ENCODE assay signal across 8 cellular contexts in genomic region chr10:100827819-100828743, GRCh38.
A peak's percentile ranks its signal among the peaks of the same experiment; 100 is the strongest.
DNase-seq lines count a peak whose midpoint lies in the region; ATAC-seq and TF ChIP-seq lines count a peak whose summit lies in the region.

No MANE protein-coding gene starts in this region.

- DNase-seq in NCI-H1417 (lab: John Stamatoyannopoulos, UW) (peak; percentile 4 to 45 (median 28)), NCI-H1417 treated with DMSO at 0.1 percent for 48 hours (lab: John Stamatoyannopoulos, UW) (no peak), NCI-H69 (lab: John Stamatoyannopoulos, UW) (peak; percentile 43), astrocyte of the hippocampus (ENCODE audit: low read depth, low spot score) (peak; percentile 57), left lung (peak in 1 of 2 donors; percentile 83), thyroid gland (peak; percentile 30 to 32), SW 1271 (lab: John Stamatoyannopoulos, UW) (no peak)

- WGBS in thyroid gland, 2 donors: 2 to 4% methylated on average over 15 to 33 of the region's 69 CpGs

- H3K36me3 ChIP-seq in left lung (no peaks in the 10 kb centered on the region), thyroid gland (no peaks in the 10 kb centered on the region)

- H3K27me3 ChIP-seq in left lung (peaks cover 75 to 100% of the 10 kb centered on the region in 2 donors), thyroid gland (peaks cover 42% of the 10 kb centered on the region)

- no peak overlapping the region for H3K27ac ChIP-seq in left lung
- H3K27ac ChIP-seq in thyroid gland: no peak overlapping the region

- TF ChIP-seq POLR2A in thyroid gland (IDR thresholded peaks at IDR 0.05): no peak

- intact Hi-C loops in left lung (cut with DNase I): no loop called here
- intact Hi-C loops in thyroid gland (cut with DNase I): no loop called here

- no peaks in the 10 kb centered on the region for H3K9me3 ChIP-seq in left lung
- no peaks in the 10 kb centered on the region for H3K9me3 ChIP-seq in thyroid gland

- H3K4me3 ChIP-seq in left lung (peak overlapping the region; percentile 2 to 19), thyroid gland (replicated peaks in 1 of 3) (peak overlapping the region in 1 of 3 donors; percentile 35)

- H3K4me1 ChIP-seq in left lung (peaks cover 21 to 36% of the 10 kb centered on the region in 2 donors), thyroid gland (peaks cover 22 to 43% of the 10 kb centered on the region in 2 donors)

- peak; percentile 62 for ATAC-seq in left lung
- no peak for ATAC-seq in GM18498 (IDR thresholded peaks at IDR 0.05; ENCODE audit: unreplicated experiment)

- no peak for TF ChIP-seq CTCF in left lung (IDR thresholded peaks at IDR 0.05)
- no peak for TF ChIP-seq CTCF in thyroid gland (IDR thresholded peaks at IDR 0.05)

Comparison
In these comparisons a context has a peak if more than half of its experiments do, and no peak if none do; other contexts are left out.
1. DNase-seq: peak in NCI-H1417 (3 of 3), NCI-H69 (single experiment), astrocyte of the hippocampus (single experiment) and thyroid gland (2 of 2); none in NCI-H1417 treated with DMSO at 0.1 percent for 48 hours (single experiment) and SW 1271 (0 of 2).